ENCODE assay signal across 8 cellular contexts in the genomic region with DNA sequence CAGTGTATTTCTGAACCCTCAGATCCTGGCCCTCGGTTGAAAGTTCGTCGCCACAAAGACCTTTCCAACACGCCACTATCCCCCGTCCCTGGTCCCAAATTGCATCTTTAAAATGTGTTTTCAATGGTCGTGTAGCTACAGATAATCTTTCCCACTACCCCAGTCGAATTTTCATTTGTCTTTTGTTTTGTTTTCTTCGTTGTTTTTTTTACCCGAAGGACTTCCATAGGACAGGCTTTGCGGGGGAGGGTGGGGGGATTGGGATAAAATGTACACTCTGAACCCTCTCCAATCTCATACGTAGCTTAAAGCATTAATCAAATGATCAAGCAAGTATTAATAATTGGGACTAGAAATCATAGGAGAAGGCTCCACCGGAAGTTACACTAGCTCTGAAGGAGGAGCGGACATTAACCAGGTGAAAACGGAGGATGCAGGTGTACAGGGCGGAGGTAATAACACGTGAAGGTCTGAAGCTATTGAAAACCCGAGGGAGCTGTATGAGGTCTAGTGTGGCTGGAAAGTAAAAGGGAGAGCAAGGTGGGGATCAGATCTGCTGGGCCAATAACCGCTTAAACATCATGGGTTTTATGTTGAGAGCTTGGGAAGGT. TPM values are rescaled to one million over a fixed set of nuclear protein-coding genes. Genes with fewer than 3 reads are reported as not detected.
DNase-seq lines count a peak whose midpoint lies in the region; ATAC-seq and TF ChIP-seq lines count a peak whose summit lies in the region.

No MANE protein-coding gene starts in this region.

- peak overlapping the region in 4 of 5 donors; percentile 89 to 98 (median 92) for H3K27ac ChIP-seq in adrenal gland
- peak overlapping the region; percentile 92 to 94 for H3K27ac ChIP-seq in left lung
- H3K27ac ChIP-seq in urinary bladder (ENCODE audit: low read depth): peak overlapping the region; percentile 91

- H3K4me3 ChIP-seq in GM12865 (ENCODE audit: low read depth, low read length): peak overlapping the region; percentile 63
- peak overlapping the region in 3 of 4 donors; percentile 38 to 78 (median 52) for H3K4me3 ChIP-seq in adrenal gland
- peak overlapping the region; percentile 71 to 76 for H3K4me3 ChIP-seq in left lung
- H3K4me3 ChIP-seq in urinary bladder (ENCODE audit: low read depth, low read length): peak overlapping the region; percentile 71

- no peaks in the 10 kb centered on the region for H3K27me3 ChIP-seq in adrenal gland
- H3K27me3 ChIP-seq in left lung: no peaks in the 10 kb centered on the region

- H3K36me3 ChIP-seq in adrenal gland (replicated peaks in 1 of 2) (peaks cover 0 to 18% of the 10 kb centered on the region in 2 donors), left lung (peaks cover 0 to 18% of the 10 kb centered on the region in 2 donors), urinary bladder (ENCODE audit: insufficient read depth) (no peaks in the 10 kb centered on the region)

- H3K4me1 ChIP-seq in adrenal gland (replicated peaks in 1 of 2) (peaks cover 16 to 32% of the 10 kb centered on the region in 2 donors), left lung (peaks cover 17 to 23% of the 10 kb centered on the region in 2 donors), urinary bladder (ENCODE audit: insufficient read depth) (no peaks in the 10 kb centered on the region)

- peak; percentile 41 for DNase-seq in GM12865 (ENCODE audit: low read depth)
- DNase-seq in NCI-H1417 treated with DMSO at 0.1 percent for 48 hours (lab: John Stamatoyannopoulos, UW): peak; percentile 36
- DNase-seq in adrenal gland: peak in 1 of 7 donors; percentile 6
- no peak for DNase-seq in left lung
- DNase-seq in activated gamma-delta T cell treated with Interleukin-2 at 50 U/mL for 16 hours: no peak

- ATAC-seq in left lung: peak; percentile 6
- no peak for ATAC-seq in HG02852 (IDR thresholded peaks at IDR 0.05; ENCODE audit: unreplicated experiment)
- no peak for ATAC-seq in HG03095 (IDR thresholded peaks at IDR 0.05; ENCODE audit: unreplicated experiment)

- intact Hi-C loops in adrenal gland (cut with DNase I) (no loop called here), left lung (cut with DNase I) (no loop called here)

- no peak for TF ChIP-seq POLR2A in adrenal gland (IDR thresholded peaks at IDR 0.05)

- TF ChIP-seq CTCF in GM12865 (IDR thresholded peaks at IDR 0.05; ENCODE audit: insufficient read depth, low read depth, low read length, missing control alignments) (no peak), adrenal gland (IDR thresholded peaks at IDR 0.05) (no peak), left lung (IDR thresholded peaks at IDR 0.05) (no peak)

- 25 to 28% (median 26%) methylated on average over 18 of the region's 18 CpGs for WGBS in adrenal gland, 4 donors
- 24% methylated on average over 18 of the region's 18 CpGs for WGBS in urinary bladder

- no peaks in the 10 kb centered on the region for H3K9me3 ChIP-seq in adrenal gland (replicated peaks in 1 of 3)
- H3K9me3 ChIP-seq in left lung: no peaks in the 10 kb centered on the region

RNA-seq across cellular contexts. Expression of gene PHF14, which starts 32.8 kb away (rescaled TPM):
- 10 to 100 TPM in 7 of 8 donors, 1 to 10 TPM in 1; 8.0 to 40.3 (median 29.2) TPM for total RNA-seq in adrenal gland
- 10 to 100 TPM; 24.3 to 54.5 (median 29.5) TPM for polyA plus RNA-seq in adrenal gland
- 10 to 100 TPM; 27.5 to 30.2 TPM for total RNA-seq in left lung
- total RNA-seq in urinary bladder: 169 TPM
- 17.4 TPM for polyA plus RNA-seq in urinary bladder

Comparison
In these comparisons a context has a peak if more than half of its experiments do, and no peak if none do; other contexts are left out.
1. DNase-seq: peak in GM12865 (single experiment) and NCI-H1417 treated with DMSO at 0.1 percent for 48 hours (single experiment); none in left lung (0 of 2) and activated gamma-delta T cell treated with Interleukin-2 at 50 U/mL for 16 hours (single experiment).
2. Peak in every context shown above with its lines, with median percentiles within 50 percentile points of each other: H3K4me3 ChIP-seq and H3K27ac ChIP-seq.